In the genomic region with DNA sequence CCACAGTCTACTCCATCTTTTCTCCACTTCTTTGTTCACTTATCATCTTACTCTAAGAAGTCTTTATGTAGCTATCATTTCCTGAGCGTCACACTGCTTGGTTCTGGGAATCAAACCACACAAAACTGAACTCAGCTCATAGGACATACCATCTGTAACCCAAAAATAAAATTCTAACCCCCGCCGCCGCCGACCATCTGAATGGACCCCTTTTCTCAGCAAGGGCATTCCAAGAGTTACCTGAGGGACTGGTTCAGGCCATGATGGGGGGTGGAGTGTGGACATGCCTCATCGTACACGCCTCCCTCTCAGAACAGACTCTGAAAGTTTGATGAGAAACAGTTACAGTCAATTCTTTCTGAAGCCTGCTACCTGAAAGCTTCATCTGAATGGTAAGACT, we compare ENCODE assay signal across 9 cellular contexts. TPM values are rescaled to one million over a fixed set of nuclear protein-coding genes. Genes with fewer than 3 reads are reported as not detected.
A peak's percentile ranks its signal among the peaks of the same experiment; 100 is the strongest.
DNase-seq lines count a peak whose midpoint lies in the region; ATAC-seq, FAIRE-seq and TF ChIP-seq lines count a peak whose summit lies in the region.
"Had no signal": no experiment of that assay in that cellular context is flagged by ENCODE, and none has a peak within 500 bp of the region (broad histone marks: within the 10 kb centered on the region; RNA-seq: fewer than 3 reads in every experiment).

No MANE protein-coding gene starts in this region.

- H3K79me2 ChIP-seq in K562 (ENCODE audit: control insufficient read depth, insufficient read depth, low read length), result no peaks in the 10 kb centered on the region

- no peak overlapping the region for H3K4me2 ChIP-seq in K562 (ENCODE audit: insufficient read depth, low read length)

- no peak for ATAC-seq in K562
- ATAC-seq: left lobe of liver had no signal

- no peak overlapping the region for H2AFZ ChIP-seq in K562 (ENCODE audit: low read depth, low read length)

- intact Hi-C loops in K562 (cut with micrococcal nuclease), result loop anchor here (10.0 kb wide), 1 partner anchor 450 kb away; no protein-coding TSS in a partner anchor

- TF ChIP-seq EP300 in K562 (IDR thresholded peaks at IDR 0.05; ENCODE audit: low read length), result no peak

- TF ChIP-seq RAD21 in K562 (CRISPR knock-in tag; conservative IDR thresholded peaks at IDR 0.05 in 1 of 2, IDR thresholded peaks at IDR 0.05 in 1 of 2), result no peak

- no peak overlapping the region for H3K27ac ChIP-seq in K562 (ENCODE audit: extremely low read depth, low read depth, low read length)

- TF ChIP-seq POLR2A in GM12891 (IDR thresholded peaks at IDR 0.05; ENCODE audit: low read depth, low read length) (peak; percentile 16; the same call in 1 of the 2 replicates), K562 (conservative IDR thresholded peaks at IDR 0.05) (no peak)

- in situ Hi-C loops in K562 (cut with MboI), result no loop called here

- H3K36me3 ChIP-seq in K562 (ENCODE audit: control insufficient read depth, insufficient read depth, low read length), result no peaks in the 10 kb centered on the region

- H3K9ac ChIP-seq in K562 (ENCODE audit: insufficient read depth in 1 of 2, low read depth in 2 of 2, low read length in 2 of 2), result no peak overlapping the region

- CTCF ChIA-PET in K562 (lab: Yijun Ruan, JAX; ENCODE audit: low intra/inter-chr PET ratio), result no interaction called here

- no peak overlapping the region for H3K4me3 ChIP-seq in K562

- WGBS in K562 (ENCODE audit: insufficient coverage, low coverage, missing lambda C conversion rate), result 10% methylated on average over 7 of the region's 7 CpGs

- H3K27me3 ChIP-seq in K562 (ENCODE audit: control insufficient read depth in 2 of 2, insufficient read depth in 2 of 2, low read length in 2 of 2), result peaks cover 0 to under 1% of the 10 kb centered on the region in 2 experiments; a peak in 2 of 5 replicates

- no peak for TF ChIP-seq CTCF in K562 (IDR thresholded peaks at IDR 0.05 in 2 of 3, conservative IDR thresholded peaks at IDR 0.05 in 1 of 3; ENCODE audit: insufficient read depth in 2 of 3, low read depth in 1 of 3, low read length in 3 of 3)
- no peak for TF ChIP-seq CTCF in GM10266 (IDR thresholded peaks at IDR 0.05; ENCODE audit: control insufficient read depth, insufficient read depth, low read depth, missing control alignments)

- FAIRE-seq in GM12891 (lab: Jason Lieb, UNC), result peak; percentile 77
- no peak for FAIRE-seq in K562 (lab: Jason Lieb, UNC)

- peaks cover 0 to 10% of the 10 kb centered on the region in 2 experiments; a peak in 2 of 5 replicates for H3K4me1 ChIP-seq in K562 (replicated peaks in 1 of 2; ENCODE audit: control insufficient read depth in 2 of 2, insufficient read depth in 2 of 2, low read length in 2 of 2)

- POLR2A ChIA-PET in K562 (lab: Yijun Ruan, JAX), result interaction anchor here (1.0 to 1.2 kb wide), 3 partner anchors 8 to 13 kb away, joined by 3 read pairs; no protein-coding TSS in a partner anchor

- no peaks in the 10 kb centered on the region for H4K20me1 ChIP-seq in K562 (replicated peaks; ENCODE audit: control insufficient read depth, insufficient read depth, low read length)

- no peaks in the 10 kb centered on the region for H3K9me1 ChIP-seq in K562 (ENCODE audit: control insufficient read depth, insufficient read depth, low read length)

- no TSS peak for BruUV-seq in K562 (replicated peaks; lab: Mats Ljungman, UMichigan)

- DNase-seq in GM12891 (ENCODE audit: insufficient read length, low spot score) (no peak), K562 (ENCODE audit: extremely low read depth in 1 of 4, low spot score in 3 of 4) (no peak), GM10266 (ENCODE audit: extremely low spot score) (no peak), A172 (ENCODE audit: low spot score) (no peak), NCI-H446 treated with DMSO at 0.1 percent for 48 hours (lab: John Stamatoyannopoulos, UW) (no peak), NCI-H524 treated with DMSO at 0.1 percent for 48 hours (lab: John Stamatoyannopoulos, UW) (no peak)
- peak; percentile 46 for DNase-seq in activated CD4-positive, alpha-beta T cell treated with anti-CD3 and anti-CD28 coated beads for 1 hour
- peak; percentile 73 for DNase-seq in stimulated activated CD4-positive, alpha-beta T cell treated with anti-CD3 and anti-CD28 coated beads, Interleukin-15, amount 100 ng/mL, for 24 hours

- H3K9me3 ChIP-seq in K562 (replicated peaks; ENCODE audit: control insufficient read depth, insufficient read depth, low read depth, low read length), result no peaks in the 10 kb centered on the region

TF ChIP-seq in GM12891, 5 proteins besides CTCF, POLR2A, EP300 and RAD21:
- peak; percentile 70 for TF ChIP-seq POLR2AphosphoS5 (IDR thresholded peaks at IDR 0.05; ENCODE audit: low read depth, low read length)
- no peak for TF ChIP-seq POU2F2 (IDR thresholded peaks at IDR 0.05; ENCODE audit: low read depth, low read length)
- no peak for TF ChIP-seq PAX5 (IDR thresholded peaks at IDR 0.05; ENCODE audit: insufficient read depth, low read length, severe bottlenecking)

TF ChIP-seq in K562, 482 proteins besides CTCF, POLR2A, EP300 and RAD21:
- TF ChIP-seq, protein P1, sequence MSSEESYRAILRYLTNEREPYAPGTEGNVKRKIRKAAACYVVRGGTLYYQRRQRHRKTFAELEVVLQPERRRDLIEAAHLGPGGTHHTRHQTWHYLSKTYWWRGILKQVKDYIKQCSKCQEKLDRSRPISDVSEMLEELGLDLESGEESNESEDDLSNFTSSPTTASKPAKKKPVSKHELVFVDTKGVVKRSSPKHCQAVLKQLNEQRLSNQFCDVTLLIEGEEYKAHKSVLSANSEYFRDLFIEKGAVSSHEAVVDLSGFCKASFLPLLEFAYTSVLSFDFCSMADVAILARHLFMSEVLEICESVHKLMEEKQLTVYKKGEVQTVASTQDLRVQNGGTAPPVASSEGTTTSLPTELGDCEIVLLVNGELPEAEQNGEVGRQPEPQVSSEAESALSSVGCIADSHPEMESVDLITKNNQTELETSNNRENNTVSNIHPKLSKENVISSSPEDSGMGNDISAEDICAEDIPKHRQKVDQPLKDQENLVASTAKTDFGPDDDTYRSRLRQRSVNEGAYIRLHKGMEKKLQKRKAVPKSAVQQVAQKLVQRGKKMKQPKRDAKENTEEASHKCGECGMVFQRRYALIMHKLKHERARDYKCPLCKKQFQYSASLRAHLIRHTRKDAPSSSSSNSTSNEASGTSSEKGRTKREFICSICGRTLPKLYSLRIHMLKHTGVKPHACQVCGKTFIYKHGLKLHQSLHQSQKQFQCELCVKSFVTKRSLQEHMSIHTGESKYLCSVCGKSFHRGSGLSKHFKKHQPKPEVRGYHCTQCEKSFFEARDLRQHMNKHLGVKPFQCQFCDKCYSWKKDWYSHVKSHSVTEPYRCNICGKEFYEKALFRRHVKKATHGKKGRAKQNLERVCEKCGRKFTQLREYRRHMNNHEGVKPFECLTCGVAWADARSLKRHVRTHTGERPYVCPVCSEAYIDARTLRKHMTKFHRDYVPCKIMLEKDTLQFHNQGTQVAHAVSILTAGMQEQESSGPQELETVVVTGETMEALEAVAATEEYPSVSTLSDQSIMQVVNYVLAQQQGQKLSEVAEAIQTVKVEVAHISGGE (CRISPR knock-in tag; IDR thresholded peaks at IDR 0.05), result no peak
- no peak for TF ChIP-seq NR4A1 (CRISPR knock-in tag; IDR thresholded peaks at IDR 0.05)
- TF ChIP-seq NR4A1 (tag; IDR thresholded peaks at IDR 0.05), result 0 out of 2 replicates have a peak, but pooled peaks have one; percentile 1
TF ChIP-seq in K562: peak in this region for 1.

RNA-seq across cellular contexts. Expression of a gene that starts 12.6 kb away (rescaled TPM):
- 273 TPM for polyA plus RNA-seq in GM12891 (2012; ENCODE audit: low read depth, missing spikeins)
- total RNA-seq in K562 (2011; cell fraction: chromatin; rRNA removed; ENCODE audit: low replicate concordance), result not detected in 2 replicates
- total RNA-seq in K562 (2011; cell fraction: nucleolus; rRNA removed), result not detected in 2 replicates
- not detected in 2 replicates for total RNA-seq in K562 (2011; cell fraction: nucleoplasm; rRNA removed)
- not detected in 2 replicates for total RNA-seq in K562 (2014; rRNA removed)
- total RNA-seq in K562 (2014; rRNA removed; fragmentation: Illumina TruSeq; extraction: Trizol), result not detected in 2 replicates
- total RNA-seq in K562 (2015; rRNA removed; fragmentation: Illumina TruSeq; extraction: Trizol), result 0.07 TPM in 1 of 2 replicates, not detected in the other
- 0.27 TPM in 1 of 2 replicates, not detected in the other for total RNA-seq in K562 (2021)
- polyA plus RNA-seq in K562 (2011; rRNA removed), result 0.05 and 0.15 TPM in 2 replicates
- polyA plus RNA-seq in K562 (2011; cell fraction: cytosol; rRNA removed), result 0.19 TPM in 1 of 2 replicates, not detected in the other
- not detected in 2 replicates for polyA plus RNA-seq in K562 (2011; cell fraction: nucleus; rRNA removed)
- polyA plus RNA-seq in K562 (2012), result 0.12 and 0.15 TPM in 2 replicates
- not detected in 2 replicates for polyA plus RNA-seq in K562 (2014; fragmentation: Illumina TruSeq; extraction: Trizol)
- not detected for polyA plus RNA-seq in K562 (2014; fragmentation: Nextera tagmentation; extraction: Ambion mirVana)
- polyA plus RNA-seq in K562 (2014; rRNA removed), result 0.22 TPM in 1 of 2 replicates, not detected in the other
- polyA minus RNA-seq in K562 (2011; rRNA and poly(A)+ RNA removed), result not detected in 2 replicates
- not detected in 2 replicates for polyA minus RNA-seq in K562 (2011; cell fraction: cytosol; rRNA and poly(A)+ RNA removed)
- polyA minus RNA-seq in K562 (2011; cell fraction: nucleus; rRNA and poly(A)+ RNA removed), result not detected in 2 replicates
- 0.48 and 2.5 TPM in 2 replicates for total RNA-seq in A172 (2014; rRNA removed; shearing (Covaris generic))

RNA-seq across cellular contexts. Expression of a gene that starts 14.4 kb away (rescaled TPM):
- 33.0 TPM for polyA plus RNA-seq in GM12891 (2012; ENCODE audit: low read depth, missing spikeins)
- not detected in 2 replicates for total RNA-seq in K562 (2011; cell fraction: chromatin; rRNA removed; ENCODE audit: low replicate concordance)
- not detected in 2 replicates for total RNA-seq in K562 (2011; cell fraction: nucleolus; rRNA removed)
- not detected in 2 replicates for total RNA-seq in K562 (2011; cell fraction: nucleoplasm; rRNA removed)
- total RNA-seq in K562 (2014; rRNA removed) (not detected in 2 replicates), K562 (2014; rRNA removed; fragmentation: Illumina TruSeq; extraction: Trizol) (not detected in 2 replicates), K562 (2015; rRNA removed; fragmentation: Illumina TruSeq; extraction: Trizol) (0.15 TPM in 1 of 2 replicates, not detected in the other), K562 (2021) (0.36 and 0.44 TPM in 2 replicates)
- polyA plus RNA-seq in K562 (2011; rRNA removed) (not detected in 2 replicates), K562 (2014; fragmentation: Illumina TruSeq; extraction: Trizol) (0.13 TPM in 1 of 2 replicates, not detected in the other), K562 (2014; fragmentation: Nextera tagmentation; extraction: Ambion mirVana) (under 1 TPM in 1 of 2 experiments, not detected in 1; 0.08 TPM), K562 (2014; rRNA removed) (not detected in 2 replicates)
- polyA plus RNA-seq in K562 (2011; cell fraction: cytosol; rRNA removed), result 0.10 TPM in 1 of 2 replicates, not detected in the other
- not detected in 2 replicates for polyA plus RNA-seq in K562 (2011; cell fraction: nucleus; rRNA removed)
- polyA plus RNA-seq in K562 (2012), result 0.17 and 0.33 TPM in 2 replicates
- polyA minus RNA-seq in K562 (2011; rRNA and poly(A)+ RNA removed), result 0.11 TPM in 1 of 2 replicates, not detected in the other
- not detected in 2 replicates for polyA minus RNA-seq in K562 (2011; cell fraction: cytosol; rRNA and poly(A)+ RNA removed)
- polyA minus RNA-seq in K562 (2011; cell fraction: nucleus; rRNA and poly(A)+ RNA removed), result 0.13 TPM in 1 of 2 replicates, not detected in the other
- total RNA-seq in A172 (2014; rRNA removed; shearing (Covaris generic)), result 0.41 and 1.6 TPM in 2 replicates

Comparison
In these comparisons a context has a peak if more than half of its experiments do, and no peak if none do; other contexts are left out.
1. DNase-seq: peak in activated CD4-positive, alpha-beta T cell treated with anti-CD3 and anti-CD28 coated beads for 1 hour (single experiment) and stimulated activated CD4-positive, alpha-beta T cell treated with anti-CD3 and anti-CD28 coated beads, Interleukin-15, amount 100 ng/mL, for 24 hours (single experiment); none in GM12891 (single experiment), K562 (0 of 4), GM10266 (single experiment), A172 (single experiment), NCI-H446 treated with DMSO at 0.1 percent for 48 hours (single experiment) and NCI-H524 treated with DMSO at 0.1 percent for 48 hours (single experiment).